ENCODE assay signal across 1 cellular context in the genomic region with DNA sequence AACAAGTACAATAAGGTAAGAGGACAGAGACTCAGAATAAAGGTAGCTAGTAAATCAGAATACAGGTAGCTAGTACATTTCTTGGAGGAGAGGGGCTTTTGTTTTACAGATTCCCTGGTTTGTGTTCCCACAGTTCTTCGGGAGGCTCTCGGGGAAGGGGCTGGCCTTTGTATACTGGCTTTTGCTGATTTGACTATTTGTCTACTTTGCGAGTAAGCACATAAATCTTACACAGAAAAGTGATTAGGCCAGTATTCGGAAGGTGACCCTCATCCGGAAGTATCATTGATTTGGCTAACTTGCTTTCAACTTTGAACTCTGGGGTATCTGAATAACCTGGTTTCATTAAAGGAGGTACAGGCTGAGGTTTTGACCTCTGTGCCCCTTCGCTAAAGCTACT.
A peak's percentile ranks its signal among the peaks of the same experiment; 100 is the strongest.
TF ChIP-seq lines count a peak whose summit lies in the region.

No MANE protein-coding gene starts in this region.

TF ChIP-seq in A549, 52 proteins besides CTCF, POLR2A, EP300 and RAD21:
- TF ChIP-seq MAFK (IDR thresholded peaks at IDR 0.05; ENCODE audit: partially characterized antibody) (peak; percentile 36), RNF2 (IDR thresholded peaks at IDR 0.05; ENCODE audit: borderline replicate concordance, low read depth) (no peak)
TF ChIP-seq in A549: peak in this region for 1.
